In the genomic region with DNA sequence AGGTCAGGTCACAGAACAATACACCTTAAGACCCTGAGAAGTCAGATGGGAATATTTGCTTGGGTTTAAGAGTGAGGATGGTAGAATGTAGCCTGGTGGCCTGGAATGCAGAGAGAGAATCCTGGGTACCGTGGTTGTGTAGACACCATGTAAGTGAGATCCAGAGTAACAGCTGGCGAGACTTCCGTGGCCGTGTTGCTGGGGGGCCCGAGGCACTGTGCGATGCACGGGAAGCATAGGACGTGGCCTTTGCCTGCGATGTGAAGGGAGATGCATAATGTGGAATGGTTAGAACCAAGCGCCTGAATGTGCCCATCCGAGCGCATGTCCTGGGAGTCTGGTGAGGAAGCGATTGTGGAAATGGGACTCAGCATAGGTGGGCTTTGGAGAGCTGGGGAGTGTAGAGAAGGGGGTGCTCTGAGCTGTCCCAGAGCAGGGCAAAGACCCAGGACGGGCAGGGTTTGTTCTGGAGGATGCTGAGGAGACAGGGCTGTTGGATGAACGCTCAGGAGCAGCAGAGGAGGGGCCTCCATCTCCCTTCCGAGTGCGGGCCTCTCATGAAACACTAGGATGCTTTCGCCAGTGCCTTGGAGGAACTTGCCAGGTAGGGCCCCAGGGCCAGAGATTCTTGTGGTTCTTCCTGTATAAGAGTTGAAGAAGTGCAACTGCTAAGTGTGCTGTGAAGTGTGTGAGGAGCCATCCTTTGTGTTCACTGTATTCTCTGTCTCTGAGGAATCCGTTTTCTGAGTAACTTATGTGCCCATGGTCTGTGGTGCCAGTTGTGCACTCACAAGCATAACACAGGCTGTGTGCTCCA, we compare ENCODE assay signal across 22 cellular contexts. TPM values are rescaled to one million over a fixed set of nuclear protein-coding genes. Genes with fewer than 3 reads are reported as not detected.
DNase-seq lines count a peak whose midpoint lies in the region; ATAC-seq and TF ChIP-seq lines count a peak whose summit lies in the region.
"Had no signal": no experiment of that assay in that cellular context is flagged by ENCODE, and none has a peak within 500 bp of the region (broad histone marks: within the 10 kb centered on the region; RNA-seq: fewer than 3 reads in every experiment).

No MANE protein-coding gene starts in this region.

- DNase-seq in activated CD8-positive, alpha-beta memory T cell treated with anti-CD3 and anti-CD28 coated beads for 24 hours, result peak; percentile 53
- no peak for DNase-seq in activated CD8-positive, alpha-beta memory T cell treated with anti-CD3 and anti-CD28 coated beads, Interleukin-2, amount 50 U/mL, for 4 hours
- DNase-seq in DND-41, result no peak
- no peak for DNase-seq in caudate nucleus (lab: John Stamatoyannopoulos, UW)
- DNase-seq in NCI-H446 treated with DMSO at 0.1 percent for 48 hours (lab: John Stamatoyannopoulos, UW), result no peak
- no peak for DNase-seq in NCI-H69 (lab: John Stamatoyannopoulos, UW)
- DNase-seq in mucosa of descending colon, result no peak
- DNase-seq: colonic mucosa, DMS153, GF-D8, heart right ventricle, HFFc6, left ventricle myocardium inferior, NCI-H1105 treated with DMSO at 0.1 percent for 48 hours, NCI-H2081 treated with DMSO at 0.1 percent for 48 hours, NCI-H510A, occipital lobe, uterus had no signal

- H3K9me3 ChIP-seq in DND-41 (ENCODE audit: insufficient read depth, low read length, severe bottlenecking) (no peaks in the 10 kb centered on the region), neutrophil (no peaks in the 10 kb centered on the region), mucosa of descending colon (no peaks in the 10 kb centered on the region)
- H3K9me3 ChIP-seq: colonic mucosa, heart right ventricle, left ventricle myocardium inferior, right atrium auricular region, SJSA1, uterus had no signal

- H3K9ac ChIP-seq in DND-41 (ENCODE audit: low read depth, low read length), result 0 out of 2 replicates have a peak overlapping the region, but pooled peaks have one; percentile 8

- peaks cover 100% of the 10 kb centered on the region for H3K79me2 ChIP-seq in DND-41 (ENCODE audit: insufficient read depth, low read length)

- H3K27ac ChIP-seq in DND-41 (ENCODE audit: low read length) (peak overlapping the region; percentile 42), caudate nucleus (ENCODE audit: low read depth, low read length) (peak overlapping the region; percentile 60), neutrophil (peak overlapping the region; percentile 53)
- H3K27ac ChIP-seq: C4-2B, colonic mucosa, left ventricle myocardium inferior, right atrium auricular region, SJSA1 had no signal

- H3K4me2 ChIP-seq in DND-41 (ENCODE audit: insufficient read depth, low read length), result peak overlapping the region; percentile 39; the same call in 1 of the 2 replicates

- peaks cover 92% of the 10 kb centered on the region for H4K20me1 ChIP-seq in DND-41 (ENCODE audit: insufficient read depth, low read length)

- peak; percentile 18; the same call in 1 of the 3 replicates for ATAC-seq in DND-41 (ENCODE audit: insufficient read depth, low read depth)
- ATAC-seq in mucosa of descending colon, result no peak

- H3K36me3 ChIP-seq in DND-41 (ENCODE audit: insufficient read depth, low read length), result peaks cover 82% of the 10 kb centered on the region
- no peaks in the 10 kb centered on the region for H3K36me3 ChIP-seq in neutrophil
- H3K36me3 ChIP-seq in mucosa of descending colon (ENCODE audit: low read depth), result no peaks in the 10 kb centered on the region
- H3K36me3 ChIP-seq: colonic mucosa, heart right ventricle, left ventricle myocardium inferior, right atrium auricular region, SJSA1, uterus had no signal

- H3K4me3 ChIP-seq in DND-41 (ENCODE audit: low read depth in 1 of 2, low read length in 2 of 2) (0 out of 4 replicates have a peak overlapping the region, but pooled peaks of 1 of the 2 experiments have one; percentile 5), neutrophil (ENCODE audit: low read depth in 1 of 2, low read length in 1 of 2) (no peak overlapping the region), mucosa of descending colon (no peak overlapping the region)
- H3K4me3 ChIP-seq: colonic mucosa, heart right ventricle, left ventricle myocardium inferior, right atrium auricular region, SJSA1, uterus had no signal

- intact Hi-C loops in mucosa of descending colon (cut with DNase I, micrococcal nuclease), result no loop called here

- TF ChIP-seq CTCF in DND-41 (IDR thresholded peaks at IDR 0.05; ENCODE audit: borderline replicate concordance, extremely low read depth, low read length, poor library complexity, severe bottlenecking), result no peak
- TF ChIP-seq CTCF in neutrophil (IDR thresholded peaks at IDR 0.05), result no peak
- no peak for TF ChIP-seq CTCF in mucosa of descending colon (IDR thresholded peaks at IDR 0.05)

- H3K4me1 ChIP-seq in DND-41 (ENCODE audit: insufficient read depth, low read length) (peaks cover 97% of the 10 kb centered on the region), neutrophil (ENCODE audit: control insufficient read depth in 1 of 2, insufficient read depth in 1 of 2, low read depth in 1 of 2, low read length in 1 of 2) (peaks cover 29 to 32% of the 10 kb centered on the region in 2 experiments), mucosa of descending colon (ENCODE audit: low read depth) (no peaks in the 10 kb centered on the region)
- H3K4me1 ChIP-seq: colonic mucosa had no signal

- H3K27me3 ChIP-seq in DND-41 (ENCODE audit: insufficient read depth, low read length, poor library complexity), result no peaks in the 10 kb centered on the region
- no peaks in the 10 kb centered on the region for H3K27me3 ChIP-seq in neutrophil
- H3K27me3 ChIP-seq: colonic mucosa, heart right ventricle, right atrium auricular region, SJSA1, uterus had no signal

- H2AFZ ChIP-seq in DND-41 (ENCODE audit: low read depth, low read length), result no peak overlapping the region

RNA-seq across cellular contexts. Expression of a gene that starts 7.1 kb away (rescaled TPM):
- total RNA-seq in mucosa of descending colon, result 10 to 100 TPM; 14.3 to 18.7 (median 18.3) TPM
- total RNA-seq: HFFc6 had no signal

RNA-seq across cellular contexts. Expression of a gene that starts 46.7 kb away (rescaled TPM):
- total RNA-seq in mucosa of descending colon, result 10 to 100 TPM in 2 of 3 donors, 1 to 10 TPM in 1; 8.9 to 35.0 (median 12.0) TPM
- total RNA-seq: HFFc6, SJSA1 had no signal

RNA-seq across cellular contexts. Expression of a gene that starts 58.6 kb away (rescaled TPM):
- total RNA-seq in mucosa of descending colon, result 10 to 100 TPM in 1 of 3 donors, 1 to 10 TPM in 2; 7.2 to 15.8 (median 9.8) TPM
- total RNA-seq: HFFc6 had no signal
